ENCODE assay signal across 11 cellular contexts in the genomic region with DNA sequence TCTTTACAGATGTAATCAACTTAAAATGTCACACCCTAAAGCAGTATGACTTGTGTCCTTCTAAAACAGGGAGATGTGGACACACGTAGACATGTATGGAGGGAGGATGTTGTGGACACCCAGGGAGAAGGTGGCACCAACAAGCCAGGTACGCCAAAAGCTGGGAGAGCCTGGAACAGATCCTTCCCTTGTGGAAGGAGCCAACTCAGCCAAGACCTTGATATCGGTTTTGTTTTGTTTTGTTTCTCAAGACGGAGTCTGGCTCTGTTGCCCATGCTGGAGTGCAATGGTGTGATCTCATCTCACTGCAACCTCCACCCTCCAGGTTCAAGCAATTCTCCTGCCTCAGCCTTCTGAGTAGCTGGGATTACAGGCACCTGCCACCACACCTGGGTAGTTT. TPM values are rescaled to one million over a fixed set of nuclear protein-coding genes. Genes with fewer than 3 reads are reported as not detected.
A peak's percentile ranks its signal among the peaks of the same experiment; 100 is the strongest.
DNase-seq lines count a peak whose midpoint lies in the region; ATAC-seq, FAIRE-seq and TF ChIP-seq lines count a peak whose summit lies in the region.
"Had no signal": no experiment of that assay in that cellular context is flagged by ENCODE, and none has a peak within 500 bp of the region (broad histone marks: within the 10 kb centered on the region; RNA-seq: fewer than 3 reads in every experiment).

No MANE protein-coding gene starts in this region.

- H3K4me1 Mint-ChIP-seq in astrocyte (ENCODE audit: low read depth, unreplicated experiment), result peaks cover 50% of the 10 kb centered on the region

- no peak for DNase-seq in activated naive CD4-positive, alpha-beta T cell treated with anti-CD3 and anti-CD28 coated beads, Interleukin-2, amount 50 U/mL, for 72 hours (ENCODE audit: low spot score in 2 of 2)
- no peak for DNase-seq in activated naive CD4-positive, alpha-beta T cell treated with anti-CD3 and anti-CD28 coated beads, Interleukin-2, amount 50 U/mL, for 16 hours
- peak; percentile 65 for DNase-seq in astrocyte (ENCODE audit: low read depth)
- DNase-seq in kidney glomerular epithelial cell (lab: John Stamatoyannopoulos, UW), result peak; percentile 27
- no peak for DNase-seq in tibial artery
- DNase-seq in MV-4-11 (lab: John Stamatoyannopoulos, UW), result no peak
- DNase-seq in NK-92 treated with Interleukin-12 subunit alpha and Interleukin-12 subunit beta, amount 100 ng/mL, for 24 hours (lab: John Stamatoyannopoulos, UW), result no peak
- DNase-seq: NCI-H774 had no signal

- no peaks in the 10 kb centered on the region for H3K9me3 Mint-ChIP-seq in activated naive CD4-positive, alpha-beta T cell treated with anti-CD3 and anti-CD28 coated beads, Interleukin-2, amount 50 U/mL, for 72 hours
- no peaks in the 10 kb centered on the region for H3K9me3 Mint-ChIP-seq in astrocyte (ENCODE audit: unreplicated experiment)

- H2AFZ ChIP-seq in astrocyte (ENCODE audit: low read depth, low read length), result no peak overlapping the region

- H3K36me3 Mint-ChIP-seq in activated naive CD4-positive, alpha-beta T cell treated with anti-CD3 and anti-CD28 coated beads, Interleukin-2, amount 50 U/mL, for 72 hours, result peaks cover 0 to 10% of the 10 kb centered on the region in 2 donors
- peaks cover 4% of the 10 kb centered on the region for H3K36me3 Mint-ChIP-seq in astrocyte (ENCODE audit: low read depth, unreplicated experiment)

- H3K36me3 ChIP-seq in astrocyte (ENCODE audit: insufficient read depth, low read length) (no peaks in the 10 kb centered on the region), tibial artery (no peaks in the 10 kb centered on the region)

- peaks cover 46% of the 10 kb centered on the region for H3K4me1 ChIP-seq in astrocyte (ENCODE audit: insufficient read depth, low read length)
- H3K4me1 ChIP-seq in tibial artery, result peaks cover 0 to 23% (median 1%) of the 10 kb centered on the region in 4 donors

- no peak for ATAC-seq in activated naive CD4-positive, alpha-beta T cell treated with anti-CD3 and anti-CD28 coated beads, Interleukin-2, amount 50 U/mL, for 72 hours
- ATAC-seq in HG03442 (IDR thresholded peaks at IDR 0.05; ENCODE audit: unreplicated experiment), result no peak

- no peak for TF ChIP-seq CTCF in astrocyte (IDR thresholded peaks at IDR 0.05; ENCODE audit: insufficient read depth, low read depth, low read length)
- TF ChIP-seq CTCF in tibial artery (IDR thresholded peaks at IDR 0.05), result no peak

- H3K4me3 Mint-ChIP-seq in astrocyte (ENCODE audit: unreplicated experiment), result peak overlapping the region; percentile 84

- H3K27me3 ChIP-seq in astrocyte (ENCODE audit: insufficient read depth, low read length) (no peaks in the 10 kb centered on the region), tibial artery (no peaks in the 10 kb centered on the region)

- H3K4me3 ChIP-seq in astrocyte (ENCODE audit: insufficient read depth, low read depth, low read length), result peak overlapping the region; percentile 54
- peak overlapping the region; percentile 28 to 43 for H3K4me3 ChIP-seq in tibial artery

- peak overlapping the region; percentile 99 for H3K27ac ChIP-seq in astrocyte (ENCODE audit: low read depth, low read length)
- peak overlapping the region; percentile 61 to 66 for H3K27ac ChIP-seq in tibial artery

- FAIRE-seq in astrocyte (lab: Jason Lieb, UNC), result no peak
- FAIRE-seq: frontal cortex had no signal

- peak overlapping the region; percentile 77 to 83 for H3K27ac Mint-ChIP-seq in activated naive CD4-positive, alpha-beta T cell treated with anti-CD3 and anti-CD28 coated beads, Interleukin-2, amount 50 U/mL, for 72 hours
- peak overlapping the region; percentile 100 for H3K27ac Mint-ChIP-seq in astrocyte (ENCODE audit: unreplicated experiment)

- no peaks in the 10 kb centered on the region for H3K27me3 Mint-ChIP-seq in astrocyte (ENCODE audit: low read depth, unreplicated experiment)

- peak overlapping the region; percentile 91 for H3K9ac ChIP-seq in astrocyte (ENCODE audit: low read length)

- H3K79me2 ChIP-seq in astrocyte (ENCODE audit: insufficient read depth, low read length), result peaks cover 22% of the 10 kb centered on the region

- intact Hi-C loops in tibial artery (cut with DNase I; ENCODE audit: low total_unique reads), result no loop called here

- H3K9me3 ChIP-seq in astrocyte (ENCODE audit: insufficient read depth, low read depth, low read length) (no peaks in the 10 kb centered on the region), tibial artery (no peaks in the 10 kb centered on the region)

- H4K20me1 ChIP-seq in astrocyte (ENCODE audit: insufficient read depth, low read length), result no peaks in the 10 kb centered on the region

- H3K4me2 ChIP-seq in astrocyte (ENCODE audit: low read length), result peak overlapping the region; percentile 81

RNA-seq across cellular contexts. Expression of gene CHAF1B, which starts 45.6 kb away (rescaled TPM):
- total RNA-seq in activated naive CD4-positive, alpha-beta T cell treated with anti-CD3 and anti-CD28 coated beads, Interleukin-2, amount 50 U/mL, for 72 hours, result 10 to 100 TPM; 27.5 to 33.1 TPM
- total RNA-seq in astrocyte, result 2.8 and 3.0 TPM in 2 replicates

RNA-seq across cellular contexts. Expression of gene CLDN14, which starts 49.1 kb away (rescaled TPM):
- not detected for total RNA-seq in activated naive CD4-positive, alpha-beta T cell treated with anti-CD3 and anti-CD28 coated beads, Interleukin-2, amount 50 U/mL, for 72 hours
- not detected in 2 replicates for total RNA-seq in astrocyte
- total RNA-seq: frontal cortex, LHCN-M2 had no signal

Comparison
In these comparisons a context has a peak if more than half of its experiments do, and no peak if none do; other contexts are left out.
1. DNase-seq: peak in astrocyte (single experiment) and kidney glomerular epithelial cell (single experiment); none in activated naive CD4-positive, alpha-beta T cell treated with anti-CD3 and anti-CD28 coated beads, Interleukin-2, amount 50 U/mL, for 72 hours (0 of 2), activated naive CD4-positive, alpha-beta T cell treated with anti-CD3 and anti-CD28 coated beads, Interleukin-2, amount 50 U/mL, for 16 hours (single experiment), tibial artery (0 of 2), MV-4-11 (single experiment) and NK-92 treated with Interleukin-12 subunit alpha and Interleukin-12 subunit beta, amount 100 ng/mL, for 24 hours (single experiment).